ENCODE assay signal across 11 cellular contexts in genomic region chr1:8687053-8687452, GRCh38.
DNase-seq lines count a peak whose midpoint lies in the region; ATAC-seq and TF ChIP-seq lines count a peak whose summit lies in the region.
"Had no signal": no experiment of that assay in that cellular context is flagged by ENCODE, and none has a peak within 500 bp of the region (broad histone marks: within the 10 kb centered on the region; RNA-seq: fewer than 3 reads in every experiment).

No MANE protein-coding gene starts in this region.

- no peak for TF ChIP-seq POLR2A in testis (IDR thresholded peaks at IDR 0.05)

- peaks cover 29% of the 10 kb centered on the region for H3K4me1 Mint-ChIP-seq in activated CD4-positive, alpha-beta T cell treated with anti-CD3 and anti-CD28 coated beads for 36 hours
- H3K4me1 Mint-ChIP-seq in immature natural killer cell = peaks cover 14 to 34% of the 10 kb centered on the region in 2 donors
- peaks cover 40% of the 10 kb centered on the region for H3K4me1 Mint-ChIP-seq in activated CD4-positive, alpha-beta memory T cell treated with anti-CD3 and anti-CD28 coated beads, Interleukin-2, amount 10 ng/mL, durations not matched to agents 7 days and 5 days

- H3K27ac ChIP-seq in SK-N-MC (peak overlapping the region; percentile 69; the same call in 1 of the 2 replicates), testis (peak overlapping the region in 1 of 2 donors; percentile 9)
- H3K27ac ChIP-seq: ascending aorta had no signal

- H3K4me3 Mint-ChIP-seq in activated CD4-positive, alpha-beta T cell treated with anti-CD3 and anti-CD28 coated beads for 36 hours = no peak overlapping the region
- H3K4me3 Mint-ChIP-seq in immature natural killer cell = no peak overlapping the region
- no peak overlapping the region for H3K4me3 Mint-ChIP-seq in activated CD4-positive, alpha-beta memory T cell treated with anti-CD3 and anti-CD28 coated beads, Interleukin-2, amount 10 ng/mL, durations not matched to agents 7 days and 5 days

- no peak for ATAC-seq in activated CD4-positive, alpha-beta T cell treated with anti-CD3 and anti-CD28 coated beads for 36 hours
- ATAC-seq in GM21737 (IDR thresholded peaks at IDR 0.05; ENCODE audit: unreplicated experiment) = no peak

- no peak overlapping the region for H3K9ac ChIP-seq in SK-N-MC (ENCODE audit: insufficient read length)

- no peaks in the 10 kb centered on the region for H3K27me3 Mint-ChIP-seq in activated CD4-positive, alpha-beta T cell treated with anti-CD3 and anti-CD28 coated beads for 36 hours
- H3K27me3 Mint-ChIP-seq in immature natural killer cell (ENCODE audit: low read depth in 3 of 3) = peaks cover 0 to 3% (median 0%) of the 10 kb centered on the region in 3 donors
- H3K27me3 Mint-ChIP-seq in activated CD4-positive, alpha-beta memory T cell treated with anti-CD3 and anti-CD28 coated beads, Interleukin-2, amount 10 ng/mL, durations not matched to agents 7 days and 5 days = no peaks in the 10 kb centered on the region

- POLR2A ChIA-PET in activated CD4-positive, alpha-beta T cell treated with anti-CD3 and anti-CD28 coated beads for 36 hours (lab: Charles Lee) = interaction anchor here (0.7 kb wide), 1 partner anchor 23 kb away, joined by 3 read pairs; no protein-coding TSS in a partner anchor
- POLR2A ChIA-PET in activated CD4-positive, alpha-beta memory T cell treated with anti-CD3 and anti-CD28 coated beads, Interleukin-2, amount 10 ng/mL, durations not matched to agents 7 days and 5 days (lab: Charles Lee) = interaction anchor here (0.8 to 1.1 kb wide), 2 partner anchors 15 to 47 kb away, joined by 3 to 4 read pairs; no protein-coding TSS in a partner anchor

- no peak overlapping the region for H3K27ac Mint-ChIP-seq in activated CD4-positive, alpha-beta T cell treated with anti-CD3 and anti-CD28 coated beads for 36 hours
- H3K27ac Mint-ChIP-seq in immature natural killer cell = peak overlapping the region in 4 of 6 donors; percentile 23 to 68 (median 54)
- H3K27ac Mint-ChIP-seq in activated CD4-positive, alpha-beta memory T cell treated with anti-CD3 and anti-CD28 coated beads, Interleukin-2, amount 10 ng/mL, durations not matched to agents 7 days and 5 days = no peak overlapping the region

- H3K36me3 ChIP-seq in SK-N-MC (ENCODE audit: insufficient read depth, low read length) = no peaks in the 10 kb centered on the region
- no peaks in the 10 kb centered on the region for H3K36me3 ChIP-seq in testis (ENCODE audit: low read depth, missing control alignments)
- H3K36me3 ChIP-seq: ascending aorta had no signal

- peaks cover 2% of the 10 kb centered on the region for H3K36me3 Mint-ChIP-seq in activated CD4-positive, alpha-beta T cell treated with anti-CD3 and anti-CD28 coated beads for 36 hours (ENCODE audit: low read depth)
- H3K36me3 Mint-ChIP-seq in immature natural killer cell = peaks cover 0 to 4% (median 3%) of the 10 kb centered on the region in 3 donors
- H3K36me3 Mint-ChIP-seq in activated CD4-positive, alpha-beta memory T cell treated with anti-CD3 and anti-CD28 coated beads, Interleukin-2, amount 10 ng/mL, durations not matched to agents 7 days and 5 days (ENCODE audit: low read depth) = peaks cover 22% of the 10 kb centered on the region

- CTCF ChIA-PET in activated CD4-positive, alpha-beta T cell treated with anti-CD3 and anti-CD28 coated beads for 36 hours (lab: Charles Lee) = interaction anchor here (0.6 to 1.1 kb wide), 3 partner anchors 16 to 130 kb away, joined by 3 to 4 read pairs (median 3); no protein-coding TSS in a partner anchor
- CTCF ChIA-PET in activated CD4-positive, alpha-beta memory T cell treated with anti-CD3 and anti-CD28 coated beads, Interleukin-2, amount 10 ng/mL, durations not matched to agents 7 days and 5 days (lab: Charles Lee) = interaction anchor here (1.7 kb wide), 1 partner anchor 40 kb away, joined by 4 read pairs; no protein-coding TSS in a partner anchor

- peak; percentile 21 for DNase-seq in activated CD4-positive, alpha-beta T cell treated with anti-CD3 and anti-CD28 coated beads for 36 hours
- no peak for DNase-seq in activated CD4-positive, alpha-beta T cell treated with anti-CD3 and anti-CD28 coated beads, Interleukin-2, amount 50 U/mL, for 1 hour
- DNase-seq in SK-N-MC (ENCODE audit: low read depth, low spot score) (no peak), immature natural killer cell (no peak), testis (peak; percentile 31), GM03348 (ENCODE audit: low spot score) (no peak)
- DNase-seq in activated CD4-positive, alpha-beta memory T cell treated with anti-CD3 and anti-CD28 coated beads, Interleukin-2, amount 10 ng/mL, durations not matched to agents 7 days and 5 days = no peak
- DNase-seq: NCI-H1436, T-helper 9 cell had no signal

- H3K4me3 ChIP-seq in SK-N-MC (peak overlapping the region; percentile 3; the same call in 1 of the 2 replicates), testis (no peak overlapping the region)
- H3K4me3 ChIP-seq: ascending aorta had no signal

- WGBS in testis, 2 donors = 17 to 38% methylated on average over 4 of the region's 4 CpGs

- no peak for TF ChIP-seq CTCF in testis (IDR thresholded peaks at IDR 0.05)

- peaks cover 11% of the 10 kb centered on the region for H3K4me1 ChIP-seq in testis
- H3K4me1 ChIP-seq: ascending aorta had no signal

- H3K9me3 ChIP-seq in SK-N-MC (ENCODE audit: low read depth, low read length) (no peaks in the 10 kb centered on the region), testis (no peaks in the 10 kb centered on the region)
- H3K9me3 ChIP-seq: ascending aorta had no signal

- H3K27me3 ChIP-seq in testis = no peaks in the 10 kb centered on the region
- H3K27me3 ChIP-seq: ascending aorta had no signal

- H3K9me3 Mint-ChIP-seq in activated CD4-positive, alpha-beta T cell treated with anti-CD3 and anti-CD28 coated beads for 36 hours (ENCODE audit: low read depth) = no peaks in the 10 kb centered on the region
- no peaks in the 10 kb centered on the region for H3K9me3 Mint-ChIP-seq in immature natural killer cell
- no peaks in the 10 kb centered on the region for H3K9me3 Mint-ChIP-seq in activated CD4-positive, alpha-beta memory T cell treated with anti-CD3 and anti-CD28 coated beads, Interleukin-2, amount 10 ng/mL, durations not matched to agents 7 days and 5 days

- intact Hi-C loops in activated CD4-positive, alpha-beta T cell treated with anti-CD3 and anti-CD28 coated beads for 36 hours (cut with DNase I, micrococcal nuclease) = no loop called here
- intact Hi-C loops in testis (cut with DNase I; ENCODE audit: low total_unique reads) = no loop called here

Comparison
In these comparisons a context has a peak if more than half of its experiments do, and no peak if none do; other contexts are left out.
1. DNase-seq: peak in activated CD4-positive, alpha-beta T cell treated with anti-CD3 and anti-CD28 coated beads for 36 hours (single experiment) and testis (single experiment); none in activated CD4-positive, alpha-beta T cell treated with anti-CD3 and anti-CD28 coated beads, Interleukin-2, amount 50 U/mL, for 1 hour (single experiment), SK-N-MC (single experiment), immature natural killer cell (0 of 3), GM03348 (single experiment) and activated CD4-positive, alpha-beta memory T cell treated with anti-CD3 and anti-CD28 coated beads, Interleukin-2, amount 10 ng/mL, durations not matched to agents 7 days and 5 days (single experiment).
2. H3K27ac Mint-ChIP-seq: peak in immature natural killer cell (4 of 6); none in activated CD4-positive, alpha-beta T cell treated with anti-CD3 and anti-CD28 coated beads for 36 hours (single experiment) and activated CD4-positive, alpha-beta memory T cell treated with anti-CD3 and anti-CD28 coated beads, Interleukin-2, amount 10 ng/mL, durations not matched to agents 7 days and 5 days (single experiment).